ENCODE assay signal across 8 cellular contexts in the genomic region with DNA sequence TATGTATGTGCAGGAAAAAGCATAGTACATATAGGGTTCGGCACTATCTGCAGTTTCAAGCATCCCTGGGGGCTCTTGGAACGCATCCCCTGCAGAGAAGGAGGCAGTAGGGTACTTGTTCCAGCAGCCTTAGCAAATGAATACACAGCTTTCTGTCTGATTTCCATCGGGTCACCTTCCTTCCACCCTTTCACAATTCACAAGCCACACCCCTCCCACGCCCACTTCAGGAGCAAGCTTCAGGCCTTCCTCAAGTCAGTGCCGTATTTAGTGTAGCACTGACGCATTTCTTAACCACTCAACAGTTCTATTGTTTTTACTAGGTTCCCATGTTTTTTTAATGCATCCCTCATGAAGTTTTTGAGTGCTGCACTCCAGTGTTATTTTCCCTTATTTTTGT.
DNase-seq lines count a peak whose midpoint lies in the region; ATAC-seq and TF ChIP-seq lines count a peak whose summit lies in the region.

No MANE protein-coding gene starts in this region.

- no peak overlapping the region for H3K4me2 ChIP-seq in mesendoderm (ENCODE audit: low read length)

- no peaks in the 10 kb centered on the region for H3K79me2 ChIP-seq in mesendoderm (ENCODE audit: control insufficient read depth, insufficient read depth, low read length)

- H3K9ac ChIP-seq in mesendoderm (ENCODE audit: low read length): no peak overlapping the region

- TF ChIP-seq CTCF in body of pancreas (IDR thresholded peaks at IDR 0.05) (no peak), testis (IDR thresholded peaks at IDR 0.05) (no peak)

- H3K18ac ChIP-seq in mesendoderm (ENCODE audit: low read length): no peak overlapping the region

- no peak overlapping the region for H3K4me3 ChIP-seq in body of pancreas
- H3K4me3 ChIP-seq in mesendoderm (ENCODE audit: low read length): no peak overlapping the region
- no peak overlapping the region for H3K4me3 ChIP-seq in testis

- ATAC-seq in GM21515 (IDR thresholded peaks at IDR 0.05; ENCODE audit: unreplicated experiment) (peak; percentile 50), body of pancreas (peak; percentile 60)

- H4K8ac ChIP-seq in mesendoderm (ENCODE audit: low read depth, low read length): no peak overlapping the region

- H3K27me3 ChIP-seq in body of pancreas (no peaks in the 10 kb centered on the region), mesendoderm (ENCODE audit: insufficient read depth, low read length, poor library complexity) (no peaks in the 10 kb centered on the region), testis (no peaks in the 10 kb centered on the region)

- intact Hi-C loops in body of pancreas (cut with DNase I): no loop called here
- intact Hi-C loops in testis (cut with DNase I; ENCODE audit: low total_unique reads): no loop called here

- no peak overlapping the region for H2AK5ac ChIP-seq in mesendoderm (ENCODE audit: low read length)

- H2BK15ac ChIP-seq in mesendoderm (replicated peaks; ENCODE audit: low read depth): no peak overlapping the region

- no peak overlapping the region for H3K56ac ChIP-seq in mesendoderm (ENCODE audit: low read length)

- no peak overlapping the region for H3K4ac ChIP-seq in mesendoderm (ENCODE audit: low read depth, low read length)

- no peaks in the 10 kb centered on the region for H3K79me1 ChIP-seq in mesendoderm (ENCODE audit: low read length)

- 29 to 52% methylated on average over 6 of the region's 6 CpGs for WGBS in body of pancreas, 2 donors
- WGBS in mesendoderm (ENCODE audit: extremely low coverage, insufficient coverage, low lambda C conversion rate): no CpG with 5 or more reads among the region's 6 CpGs
- 69 to 81% methylated on average over 6 of the region's 6 CpGs for WGBS in testis, 2 donors

- no peak overlapping the region for H3K23ac ChIP-seq in mesendoderm (ENCODE audit: low read length)

- no peak overlapping the region for H2BK5ac ChIP-seq in mesendoderm (ENCODE audit: low read length)

- DNase-seq in NCI-H1417 treated with DMSO at 0.1 percent for 48 hours (lab: John Stamatoyannopoulos, UW) (peak; percentile 47), body of pancreas (peak; percentile 59 to 81 (median 75)), mesendoderm (peak; percentile 92), testis (no peak), globus pallidus (ENCODE audit: low spot score) (no peak)
- DNase-seq in stimulated activated naive CD4-positive, alpha-beta T cell (lab: John Stamatoyannopoulos, UW): no peak
- no peak for DNase-seq in stimulated activated CD4-positive, alpha-beta T cell treated with anti-CD3 and anti-CD28 coated beads, Interleukin-2, amount 100 ng/mL, for 48 hours

- H4K5ac ChIP-seq in mesendoderm (ENCODE audit: low read length): no peak overlapping the region

- H2BK120ac ChIP-seq in mesendoderm (ENCODE audit: low read depth, low read length): no peak overlapping the region

- H3K4me1 ChIP-seq in body of pancreas (peaks cover 73% of the 10 kb centered on the region), mesendoderm (ENCODE audit: control insufficient read depth, low read depth, low read length) (peaks cover 10% of the 10 kb centered on the region), testis (peaks cover 3% of the 10 kb centered on the region)

- TF ChIP-seq POLR2A in body of pancreas (IDR thresholded peaks at IDR 0.05) (no peak), testis (IDR thresholded peaks at IDR 0.05) (no peak)

- H3K36me3 ChIP-seq in body of pancreas (replicated peaks in 1 of 2; ENCODE audit: insufficient read depth in 1 of 2, low read depth in 2 of 2) (no peaks in the 10 kb centered on the region), mesendoderm (ENCODE audit: control insufficient read depth, insufficient read depth, low read length) (no peaks in the 10 kb centered on the region), testis (ENCODE audit: low read depth, missing control alignments) (no peaks in the 10 kb centered on the region)

- H3K9me3 ChIP-seq in body of pancreas (no peaks in the 10 kb centered on the region), testis (no peaks in the 10 kb centered on the region)

- H3K27ac ChIP-seq in body of pancreas (peak overlapping the region in 2 of 4 donors; percentile 26 to 37), mesendoderm (ENCODE audit: low read depth, low read length) (no peak overlapping the region), testis (no peak overlapping the region)

Comparison
In these comparisons a context has a peak if more than half of its experiments do, and no peak if none do; other contexts are left out.
1. DNase-seq: peak in NCI-H1417 treated with DMSO at 0.1 percent for 48 hours (single experiment), body of pancreas (4 of 4) and mesendoderm (single experiment); none in testis (single experiment), stimulated activated naive CD4-positive, alpha-beta T cell (0 of 6), globus pallidus (single experiment) and stimulated activated CD4-positive, alpha-beta T cell treated with anti-CD3 and anti-CD28 coated beads, Interleukin-2, amount 100 ng/mL, for 48 hours (0 of 2).